ENCODE assay signal across 23 cellular contexts in genomic region chr12:56434828-56435227, GRCh38. TPM values are rescaled to one million over a fixed set of nuclear protein-coding genes. Genes with fewer than 3 reads are reported as not detected.
DNase-seq lines count a peak whose midpoint lies in the region; ATAC-seq, FAIRE-seq and TF ChIP-seq lines count a peak whose summit lies in the region.
"Had no signal": no experiment of that assay in that cellular context is flagged by ENCODE, and none has a peak within 500 bp of the region (broad histone marks: within the 10 kb centered on the region; RNA-seq: fewer than 3 reads in every experiment).

No MANE protein-coding gene starts in this region.

- H3K79me2 ChIP-seq in HepG2 (ENCODE audit: insufficient read depth, low read length) (peaks cover 21% of the 10 kb centered on the region), trophoblast cell (ENCODE audit: control insufficient read depth, insufficient read depth, low read length, poor library complexity) (no peaks in the 10 kb centered on the region)

- H3K4me2 ChIP-seq in HepG2 (ENCODE audit: low read depth, low read length) (no peak overlapping the region), trophoblast cell (ENCODE audit: low read length) (no peak overlapping the region)

- H3K36me3 Mint-ChIP-seq in WTC11 = peaks cover 29% of the 10 kb centered on the region

- H3K9ac ChIP-seq in HepG2 (ENCODE audit: insufficient read depth, low read depth, low read length) = no peak overlapping the region
- H3K9ac ChIP-seq in trophoblast cell (ENCODE audit: low read length) = no peak overlapping the region
- H3K9ac ChIP-seq: GM23248 had no signal

- H3K27me3 ChIP-seq in right lobe of liver (no peaks in the 10 kb centered on the region), HepG2 (ENCODE audit: control insufficient read depth in 1 of 2, insufficient read depth in 2 of 2, low read length in 2 of 2) (no peaks in the 10 kb centered on the region), trophoblast cell (ENCODE audit: insufficient read depth, low read length) (no peaks in the 10 kb centered on the region), gastrocnemius medialis (no peaks in the 10 kb centered on the region), pancreas (no peaks in the 10 kb centered on the region)

- H3K4me3 Mint-ChIP-seq in WTC11 = no peak overlapping the region
- H3K4me3 Mint-ChIP-seq: CD4-positive, alpha-beta T cell had no signal

- H3K4me3 ChIP-seq in right lobe of liver (no peak overlapping the region), HepG2 (replicated peaks in 1 of 3; ENCODE audit: insufficient read depth in 1 of 3, low read depth in 2 of 3, low read length in 3 of 3) (no peak overlapping the region), trophoblast cell (ENCODE audit: low read depth, low read length) (no peak overlapping the region), gastrocnemius medialis (no peak overlapping the region), pancreas (no peak overlapping the region)
- H3K4me3 ChIP-seq: GM23248 had no signal

- ATAC-seq in right lobe of liver = peak; percentile 16 to 56 (median 26)
- no peak for ATAC-seq in HepG2
- ATAC-seq in WTC11 = no peak
- ATAC-seq in left lobe of liver = peak; percentile 83
- no peak for ATAC-seq in gastrocnemius medialis
- ATAC-seq in pancreas = no peak
- ATAC-seq: HCT116 had no signal

- H2BK120ac ChIP-seq in trophoblast cell (ENCODE audit: insufficient read depth, low read length, poor library complexity) = no peak overlapping the region

- no peak for TF ChIP-seq POLR2A in right lobe of liver (IDR thresholded peaks at IDR 0.05)
- no peak for TF ChIP-seq POLR2A in HepG2 (IDR thresholded peaks at IDR 0.05; ENCODE audit: insufficient read depth in 1 of 2, low read depth in 2 of 2, low read length in 2 of 2)
- no peak for TF ChIP-seq POLR2A in gastrocnemius medialis (IDR thresholded peaks at IDR 0.05)

- no peak for TF ChIP-seq RAD21 in HepG2 (CRISPR knock-in tag; IDR thresholded peaks at IDR 0.05)

- POLR2A ChIA-PET in HepG2 (lab: Yijun Ruan, JAX) = interaction anchor here (1.0 kb wide), 1 partner anchor 72 kb away, joined by 6 read pairs; the partner anchor contains the start of gene APOF
- POLR2A ChIA-PET in WTC11 (lab: Charles Lee) = no interaction called here
- POLR2A ChIA-PET in HEK293T (lab: Yijun Ruan, JAX) = interaction anchor here (1.8 kb wide), 1 partner anchor 14 kb away, joined by 8 read pairs; the partner anchor contains the start of gene TIMELESS

- H3K27ac Mint-ChIP-seq in WTC11 = peak overlapping the region; percentile 84
- H3K27ac Mint-ChIP-seq: CD4-positive, alpha-beta T cell had no signal

- H4K20me1 ChIP-seq in HepG2 (ENCODE audit: insufficient read depth, low read length) = no peaks in the 10 kb centered on the region

- no peak overlapping the region for H2BK12ac ChIP-seq in trophoblast cell (ENCODE audit: low read length)

- H2AFZ ChIP-seq in HepG2 (ENCODE audit: low read length) = no peak overlapping the region
- H2AFZ ChIP-seq in trophoblast cell (ENCODE audit: insufficient read depth, low read length, poor library complexity) = no peak overlapping the region
- H2AFZ ChIP-seq: GM23248 had no signal

- peaks cover 9% of the 10 kb centered on the region for H3K4me1 Mint-ChIP-seq in WTC11

- H3K9me3 Mint-ChIP-seq in WTC11 = peaks cover 3% of the 10 kb centered on the region; the same call in 1 of the 2 replicates
- H3K9me3 Mint-ChIP-seq: CD4-positive, alpha-beta T cell had no signal

- peaks cover 0 to 3% (median 1%) of the 10 kb centered on the region in 4 donors for H3K36me3 ChIP-seq in right lobe of liver
- H3K36me3 ChIP-seq in HepG2 (replicated peaks in 1 of 2; ENCODE audit: control insufficient read depth in 1 of 2, insufficient read depth in 2 of 2, low read length in 2 of 2) = peaks cover 6 to 33% of the 10 kb centered on the region in 2 experiments; a peak in 4 of 5 replicates
- H3K36me3 ChIP-seq in trophoblast cell (ENCODE audit: control insufficient read depth in 1 of 2, insufficient read depth in 2 of 2, low read length in 2 of 2) = peaks cover 13 to 24% of the 10 kb centered on the region in 2 experiments
- no peaks in the 10 kb centered on the region for H3K36me3 ChIP-seq in gastrocnemius medialis
- H3K36me3 ChIP-seq in pancreas = no peaks in the 10 kb centered on the region

- in situ Hi-C loops in HepG2 (cut with HindIII; ENCODE audit: extremely low pct_ligation_motif_present, low pct_unique_long_range_greater_than_20kb) = no loop called here
- in situ Hi-C loops in gastrocnemius medialis (cut with MboI; ENCODE audit: low sequenced_read_pairs in 4 of 4) = no loop called here

- H3K27ac ChIP-seq in right lobe of liver (no peak overlapping the region), HepG2 (ENCODE audit: extremely low read length, insufficient read depth, low read length) (no peak overlapping the region), trophoblast cell (ENCODE audit: low read depth, low read length) (no peak overlapping the region), gastrocnemius medialis (no peak overlapping the region), pancreas (no peak overlapping the region)
- H3K27ac ChIP-seq: C4-2B, GM23248 had no signal

- no peak overlapping the region for H2BK5ac ChIP-seq in trophoblast cell (ENCODE audit: low read depth, low read length, poor library complexity)

- peak overlapping the region; percentile 4 for H4K91ac ChIP-seq in trophoblast cell (ENCODE audit: low read depth, low read length)

- H3K27me3 Mint-ChIP-seq in WTC11 (ENCODE audit: low read depth) = no peaks in the 10 kb centered on the region
- H3K27me3 Mint-ChIP-seq: CD4-positive, alpha-beta T cell had no signal

- no peak overlapping the region for H4K12ac ChIP-seq in trophoblast cell (ENCODE audit: low read depth, low read length)

- H3K4ac ChIP-seq in trophoblast cell (ENCODE audit: low read depth, low read length) = no peak overlapping the region

- intact Hi-C loops in right lobe of liver (cut with DNase I) (no loop called here), HepG2 (cut with micrococcal nuclease; ENCODE audit: unreplicated experiment) (no loop called here), gastrocnemius medialis (cut with DNase I; ENCODE audit: low total_unique reads) (no loop called here), pancreas (cut with DNase I) (loop anchor here in 1 of 3 donors (10.0 kb wide), 1 partner anchor 70 kb away; the partner anchor contains the start of genes APOF and STAT2)

- DNase-seq in right lobe of liver (no peak), HepG2 (ENCODE audit: low spot score) (no peak), WTC11 (ENCODE audit: low spot score) (no peak), left lobe of liver (ENCODE audit: low spot score) (no peak), trophoblast cell (no peak), HEK293T (ENCODE audit: extremely low spot score) (no peak), gastrocnemius medialis (no peak), pancreas (no peak)
- DNase-seq: ACHN; AML-193; Caco-2; CD4-positive, alpha-beta T cell; DMS153; DMS79; GDM1; GM23248 had no signal

- H2AK5ac ChIP-seq in trophoblast cell (ENCODE audit: low read length) = no peak overlapping the region

- TF ChIP-seq EP300 in HepG2 (IDR thresholded peaks at IDR 0.05; ENCODE audit: low read depth in 2 of 2, low read length in 2 of 2) (no peak), HepG2 (CRISPR knock-in tag; IDR thresholded peaks at IDR 0.05; ENCODE audit: borderline replicate concordance) (no peak)

- H3K18ac ChIP-seq in trophoblast cell (ENCODE audit: low read length) = no peak overlapping the region

- no peaks in the 10 kb centered on the region for H3K79me1 ChIP-seq in trophoblast cell (ENCODE audit: low read length)

- WGBS in right lobe of liver (ENCODE audit: insufficient coverage, low coverage, low lambda C conversion rate, missing lambda C conversion rate) = 59% methylated on average over 5 of the region's 6 CpGs
- 95% methylated on average over 6 of the region's 6 CpGs for WGBS in HepG2 (ENCODE audit: low lambda C conversion rate)
- WGBS in trophoblast cell (ENCODE audit: extremely low coverage, insufficient coverage, insufficient read length) = no CpG with 5 or more reads among the region's 6 CpGs
- 90 to 92% methylated on average over 6 of the region's 6 CpGs for WGBS in pancreas, 2 donors

- BruUV-seq in HepG2 (replicated peaks; lab: Mats Ljungman, UMichigan) = no TSS peak

- H3K14ac ChIP-seq in trophoblast cell (ENCODE audit: low read length) = no peak overlapping the region

- CTCF ChIA-PET in HepG2 (lab: Yijun Ruan, JAX; ENCODE audit: low intra/inter-chr PET ratio, low total read pairs) = no interaction called here
- CTCF ChIA-PET in WTC11 (lab: Charles Lee) = interaction anchor here (1.4 to 1.6 kb wide), 2 partner anchors 29 to 119 kb away, joined by 6 read pairs; partner anchors contain the start of gene CNPY2
- CTCF ChIA-PET in HEK293T (lab: Yijun Ruan, JAX) = no interaction called here

- no peaks in the 10 kb centered on the region for H3K9me3 ChIP-seq in right lobe of liver
- H3K9me3 ChIP-seq in HepG2 (ENCODE audit: low read length) = no peaks in the 10 kb centered on the region
- H3K9me3 ChIP-seq in trophoblast cell (ENCODE audit: insufficient read depth, low read depth, low read length) = no peaks in the 10 kb centered on the region
- no peaks in the 10 kb centered on the region for H3K9me3 ChIP-seq in gastrocnemius medialis
- no peaks in the 10 kb centered on the region for H3K9me3 ChIP-seq in pancreas
- H3K9me3 ChIP-seq: Caco-2 had no signal

- H3K4me1 ChIP-seq in right lobe of liver = no peaks in the 10 kb centered on the region
- no peaks in the 10 kb centered on the region for H3K4me1 ChIP-seq in HepG2 (ENCODE audit: insufficient read depth, low read length)
- H3K4me1 ChIP-seq in trophoblast cell (ENCODE audit: control insufficient read depth in 1 of 2, insufficient read depth in 2 of 2, low read length in 2 of 2) = no peaks in the 10 kb centered on the region
- H3K4me1 ChIP-seq in gastrocnemius medialis = no peaks in the 10 kb centered on the region
- H3K4me1 ChIP-seq in pancreas = no peaks in the 10 kb centered on the region
- H3K4me1 ChIP-seq: Caco-2 had no signal

- H4K8ac ChIP-seq in trophoblast cell (ENCODE audit: low read depth, low read length) = no peak overlapping the region

- TF ChIP-seq CTCF in right lobe of liver (IDR thresholded peaks at IDR 0.05) (no peak), HepG2 (CRISPR knock-in tag; IDR thresholded peaks at IDR 0.05) (no peak), WTC11 (IDR thresholded peaks at IDR 0.05) (no peak), gastrocnemius medialis (IDR thresholded peaks at IDR 0.05 in 4 of 5, conservative IDR thresholded peaks at IDR 0.05 in 1 of 5) (no peak), pancreas (IDR thresholded peaks at IDR 0.05) (no peak)

- H3K23ac ChIP-seq in trophoblast cell (ENCODE audit: low read length) = no peak overlapping the region

- FAIRE-seq in HepG2 (lab: Jason Lieb, UNC) (no peak), pancreas (lab: Jason Lieb, UNC) (no peak)
- FAIRE-seq: A204.1, GM12892, GM18507, H54 had no signal

RNA-seq across cellular contexts. Expression of gene TIMELESS, which starts 14.4 kb away (rescaled TPM):
- 10 to 100 TPM in 2 of 6 experiments, 1 to 10 TPM in 4; 8.0 to 10.8 (median 9.1) TPM for total RNA-seq in right lobe of liver
- 20.3 and 25.6 TPM in 2 replicates for total RNA-seq in HepG2 (2016; rRNA removed; fragmentation: Illumina TruSeq; extraction: Trizol)
- total RNA-seq in HepG2 (2016; cell fraction: cytosol; rRNA removed; fragmentation: Illumina TruSeq; extraction: Trizol; ENCODE audit: low read depth) = 3.8 TPM in 2 replicates
- 22.4 and 23.9 TPM in 2 replicates for total RNA-seq in HepG2 (2016; cell fraction: insoluble cytoplasmic fraction; rRNA removed; fragmentation: Illumina TruSeq; extraction: Trizol)
- total RNA-seq in HepG2 (2016; cell fraction: membrane; rRNA removed; fragmentation: Illumina TruSeq; extraction: Trizol) = 10.3 and 10.5 TPM in 2 replicates
- total RNA-seq in HepG2 (2016; cell fraction: nucleus; rRNA removed; fragmentation: Illumina TruSeq; extraction: Trizol) = 25.1 and 27.2 TPM in 2 replicates
- polyA plus RNA-seq in HepG2 (2011; rRNA removed) = 3.7 and 4.0 TPM in 2 replicates
- 1.9 and 2.0 TPM in 2 replicates for polyA plus RNA-seq in HepG2 (2011; cell fraction: cytosol; rRNA removed)
- polyA plus RNA-seq in HepG2 (2011; cell fraction: nucleus; rRNA removed) = 23.5 and 24.6 TPM in 2 replicates
- 8.9 and 15.2 TPM in 2 replicates for polyA plus RNA-seq in HepG2 (2012)
- 1.4 and 1.5 TPM in 2 replicates for polyA plus RNA-seq in HepG2 (2016; cell fraction: cytosol; fragmentation: Illumina TruSeq; extraction: Trizol; ENCODE audit: low read depth)
- 29.1 and 31.1 TPM in 2 replicates for polyA plus RNA-seq in HepG2 (2016; cell fraction: insoluble cytoplasmic fraction; fragmentation: Illumina TruSeq; extraction: Trizol; ENCODE audit: low read depth)
- polyA plus RNA-seq in HepG2 (2016; cell fraction: membrane; fragmentation: Illumina TruSeq; extraction: Trizol; ENCODE audit: low read depth) = 5.1 and 6.2 TPM in 2 replicates
- 92.0 and 95.3 TPM in 2 replicates for polyA plus RNA-seq in HepG2 (2016; cell fraction: nucleus; fragmentation: Illumina TruSeq; extraction: Trizol; ENCODE audit: insufficient read depth, low read depth)
- 5.1 and 15.7 TPM in 2 replicates for polyA minus RNA-seq in HepG2 (2011; rRNA and poly(A)+ RNA removed; ENCODE audit: low replicate concordance)
- 3.0 and 3.3 TPM in 2 replicates for polyA minus RNA-seq in HepG2 (2011; cell fraction: cytosol; rRNA and poly(A)+ RNA removed)
- polyA minus RNA-seq in HepG2 (2011; cell fraction: nucleus; rRNA and poly(A)+ RNA removed) = 6.7 TPM in 2 replicates
- total RNA-seq in WTC11 (2021) = 60.9 to 67.1 TPM (median 64.9 TPM) in 3 replicates
- total RNA-seq in left lobe of liver = 8.6 TPM
- 22.6 and 24.0 TPM in 2 replicates for polyA plus RNA-seq in trophoblast cell (2013)
- total RNA-seq in gastrocnemius medialis = 1 to 10 TPM; 1.9 to 4.6 (median 2.5) TPM
- 1 to 10 TPM; 3.7 to 5.8 (median 4.5) TPM for total RNA-seq in pancreas
- polyA plus RNA-seq in pancreas = 1 to 10 TPM; 5.6 to 7.6 TPM

RNA-seq across cellular contexts. Expression of gene MIP, which starts 19.6 kb away (rescaled TPM):
- total RNA-seq in right lobe of liver (under 1 TPM in 5 of 6 experiments, not detected in 1; 0.42 to 0.91 (median 0.76) TPM), HepG2 (2016; rRNA removed; fragmentation: Illumina TruSeq; extraction: Trizol) (not detected in 2 replicates), WTC11 (2021) (not detected in 3 replicates), left lobe of liver (0.60 TPM), gastrocnemius medialis (not detected), pancreas (not detected)
- 0.18 and 0.51 TPM in 2 replicates for total RNA-seq in HepG2 (2016; cell fraction: cytosol; rRNA removed; fragmentation: Illumina TruSeq; extraction: Trizol; ENCODE audit: low read depth)
- total RNA-seq in HepG2 (2016; cell fraction: insoluble cytoplasmic fraction; rRNA removed; fragmentation: Illumina TruSeq; extraction: Trizol) = 0.19 TPM in 1 of 2 replicates, not detected in the other
- total RNA-seq in HepG2 (2016; cell fraction: membrane; rRNA removed; fragmentation: Illumina TruSeq; extraction: Trizol) = not detected in 2 replicates
- total RNA-seq in HepG2 (2016; cell fraction: nucleus; rRNA removed; fragmentation: Illumina TruSeq; extraction: Trizol) = not detected in 2 replicates
- polyA plus RNA-seq in HepG2 (2011; rRNA removed) (0.14 TPM in 1 of 2 replicates, not detected in the other), pancreas (not detected)
- not detected in 2 replicates for polyA plus RNA-seq in HepG2 (2011; cell fraction: cytosol; rRNA removed)
- polyA plus RNA-seq in HepG2 (2011; cell fraction: nucleus; rRNA removed) = not detected in 2 replicates
- 0.16 TPM in 1 of 2 replicates, not detected in the other for polyA plus RNA-seq in HepG2 (2012)
- not detected in 2 replicates for polyA plus RNA-seq in HepG2 (2016; cell fraction: cytosol; fragmentation: Illumina TruSeq; extraction: Trizol; ENCODE audit: low read depth)
- polyA plus RNA-seq in HepG2 (2016; cell fraction: insoluble cytoplasmic fraction; fragmentation: Illumina TruSeq; extraction: Trizol; ENCODE audit: low read depth) = not detected in 2 replicates
- polyA plus RNA-seq in HepG2 (2016; cell fraction: membrane; fragmentation: Illumina TruSeq; extraction: Trizol; ENCODE audit: low read depth) = not detected in 2 replicates
- polyA plus RNA-seq in HepG2 (2016; cell fraction: nucleus; fragmentation: Illumina TruSeq; extraction: Trizol; ENCODE audit: insufficient read depth, low read depth) = not detected in 2 replicates
- polyA minus RNA-seq in HepG2 (2011; rRNA and poly(A)+ RNA removed; ENCODE audit: low replicate concordance) = 0.16 TPM in 2 replicates
- polyA minus RNA-seq in HepG2 (2011; cell fraction: cytosol; rRNA and poly(A)+ RNA removed) = not detected in 2 replicates
- not detected in 2 replicates for polyA minus RNA-seq in HepG2 (2011; cell fraction: nucleus; rRNA and poly(A)+ RNA removed)
- polyA plus RNA-seq in trophoblast cell (2013) = 0.16 TPM in 1 of 2 replicates, not detected in the other
- total RNA-seq: Caco-2; CD4-positive, alpha-beta T cell; Daoy; GM23248 had no signal
- polyA plus RNA-seq: GM23248 had no signal

RNA-seq across cellular contexts. Expression of gene SPRYD4, which starts 33.5 kb away (rescaled TPM):
- total RNA-seq in right lobe of liver = 10 to 100 TPM in 1 of 6 experiments, 1 to 10 TPM in 5; 4.7 to 11.1 (median 7.8) TPM
- total RNA-seq in HepG2 (2016; rRNA removed; fragmentation: Illumina TruSeq; extraction: Trizol) = 4.1 and 4.5 TPM in 2 replicates
- 0.40 and 0.53 TPM in 2 replicates for total RNA-seq in HepG2 (2016; cell fraction: cytosol; rRNA removed; fragmentation: Illumina TruSeq; extraction: Trizol; ENCODE audit: low read depth)
- 4.3 and 4.5 TPM in 2 replicates for total RNA-seq in HepG2 (2016; cell fraction: insoluble cytoplasmic fraction; rRNA removed; fragmentation: Illumina TruSeq; extraction: Trizol)
- total RNA-seq in HepG2 (2016; cell fraction: membrane; rRNA removed; fragmentation: Illumina TruSeq; extraction: Trizol) = 1.3 and 1.5 TPM in 2 replicates
- total RNA-seq in HepG2 (2016; cell fraction: nucleus; rRNA removed; fragmentation: Illumina TruSeq; extraction: Trizol) = 4.3 and 5.1 TPM in 2 replicates
- 3.6 and 3.9 TPM in 2 replicates for polyA plus RNA-seq in HepG2 (2011; rRNA removed)
- 3.0 and 3.4 TPM in 2 replicates for polyA plus RNA-seq in HepG2 (2011; cell fraction: cytosol; rRNA removed)
- 4.2 and 4.7 TPM in 2 replicates for polyA plus RNA-seq in HepG2 (2011; cell fraction: nucleus; rRNA removed)
- polyA plus RNA-seq in HepG2 (2012) = 1.8 and 2.7 TPM in 2 replicates
- 0.42 and 0.51 TPM in 2 replicates for polyA plus RNA-seq in HepG2 (2016; cell fraction: cytosol; fragmentation: Illumina TruSeq; extraction: Trizol; ENCODE audit: low read depth)
- polyA plus RNA-seq in HepG2 (2016; cell fraction: insoluble cytoplasmic fraction; fragmentation: Illumina TruSeq; extraction: Trizol; ENCODE audit: low read depth) = 3.8 and 4.3 TPM in 2 replicates
- 0.98 and 1.1 TPM in 2 replicates for polyA plus RNA-seq in HepG2 (2016; cell fraction: membrane; fragmentation: Illumina TruSeq; extraction: Trizol; ENCODE audit: low read depth)
- polyA plus RNA-seq in HepG2 (2016; cell fraction: nucleus; fragmentation: Illumina TruSeq; extraction: Trizol; ENCODE audit: insufficient read depth, low read depth) = 4.8 and 5.3 TPM in 2 replicates
- 6.6 and 11.2 TPM in 2 replicates for polyA minus RNA-seq in HepG2 (2011; rRNA and poly(A)+ RNA removed; ENCODE audit: low replicate concordance)
- 1.2 and 1.5 TPM in 2 replicates for polyA minus RNA-seq in HepG2 (2011; cell fraction: cytosol; rRNA and poly(A)+ RNA removed)
- 8.0 and 8.8 TPM in 2 replicates for polyA minus RNA-seq in HepG2 (2011; cell fraction: nucleus; rRNA and poly(A)+ RNA removed)
- total RNA-seq in WTC11 (2021) = 2.8 to 4.2 TPM (median 3.1 TPM) in 3 replicates
- 9.4 TPM for total RNA-seq in left lobe of liver
- 0.94 and 1.0 TPM in 2 replicates for polyA plus RNA-seq in trophoblast cell (2013)
- total RNA-seq in gastrocnemius medialis = 1 to 10 TPM; 1.6 to 4.7 (median 2.9) TPM
- total RNA-seq in pancreas = 1 to 10 TPM; 1.5 to 2.9 (median 1.9) TPM
- 1 to 10 TPM; 2.1 to 2.3 TPM for polyA plus RNA-seq in pancreas

RNA-seq across cellular contexts. Expression of gene GLS2, which starts 53.1 kb away (rescaled TPM):
- total RNA-seq in right lobe of liver = 100 to 1,000 TPM in 2 of 6 experiments, 10 to 100 TPM in 4; 37.2 to 267 (median 72.7) TPM
- total RNA-seq in HepG2 (2016; rRNA removed; fragmentation: Illumina TruSeq; extraction: Trizol) = 12.2 and 14.0 TPM in 2 replicates
- total RNA-seq in HepG2 (2016; cell fraction: cytosol; rRNA removed; fragmentation: Illumina TruSeq; extraction: Trizol; ENCODE audit: low read depth) = 5.1 and 6.0 TPM in 2 replicates
- total RNA-seq in HepG2 (2016; cell fraction: insoluble cytoplasmic fraction; rRNA removed; fragmentation: Illumina TruSeq; extraction: Trizol) = 12.0 and 13.5 TPM in 2 replicates
- total RNA-seq in HepG2 (2016; cell fraction: membrane; rRNA removed; fragmentation: Illumina TruSeq; extraction: Trizol) = 8.3 and 10.5 TPM in 2 replicates
- 9.2 and 10.3 TPM in 2 replicates for total RNA-seq in HepG2 (2016; cell fraction: nucleus; rRNA removed; fragmentation: Illumina TruSeq; extraction: Trizol)
- 8.5 and 8.6 TPM in 2 replicates for polyA plus RNA-seq in HepG2 (2011; rRNA removed)
- 5.0 and 6.0 TPM in 2 replicates for polyA plus RNA-seq in HepG2 (2011; cell fraction: cytosol; rRNA removed)
- polyA plus RNA-seq in HepG2 (2011; cell fraction: nucleus; rRNA removed) = 30.0 and 30.9 TPM in 2 replicates
- polyA plus RNA-seq in HepG2 (2012) = 4.3 and 6.2 TPM in 2 replicates
- 3.4 and 4.7 TPM in 2 replicates for polyA plus RNA-seq in HepG2 (2016; cell fraction: cytosol; fragmentation: Illumina TruSeq; extraction: Trizol; ENCODE audit: low read depth)
- polyA plus RNA-seq in HepG2 (2016; cell fraction: insoluble cytoplasmic fraction; fragmentation: Illumina TruSeq; extraction: Trizol; ENCODE audit: low read depth) = 11.3 and 13.3 TPM in 2 replicates
- polyA plus RNA-seq in HepG2 (2016; cell fraction: membrane; fragmentation: Illumina TruSeq; extraction: Trizol; ENCODE audit: low read depth) = 5.6 and 7.1 TPM in 2 replicates
- 16.2 and 18.9 TPM in 2 replicates for polyA plus RNA-seq in HepG2 (2016; cell fraction: nucleus; fragmentation: Illumina TruSeq; extraction: Trizol; ENCODE audit: insufficient read depth, low read depth)
- 11.4 TPM in 1 of 2 replicates, not detected in the other for polyA minus RNA-seq in HepG2 (2011; rRNA and poly(A)+ RNA removed; ENCODE audit: low replicate concordance)
- 3.5 and 5.0 TPM in 2 replicates for polyA minus RNA-seq in HepG2 (2011; cell fraction: cytosol; rRNA and poly(A)+ RNA removed)
- 3.7 and 7.3 TPM in 2 replicates for polyA minus RNA-seq in HepG2 (2011; cell fraction: nucleus; rRNA and poly(A)+ RNA removed)
- total RNA-seq in WTC11 (2021) = 14.8 to 17.2 TPM (median 15.9 TPM) in 3 replicates
- total RNA-seq in left lobe of liver = 251 TPM
- 0.19 and 0.25 TPM in 2 replicates for polyA plus RNA-seq in trophoblast cell (2013)
- total RNA-seq in gastrocnemius medialis = 1 to 10 TPM in 1 of 4 donors, under 1 TPM in 1, not detected in 2; 0.53 to 1.9 TPM
- total RNA-seq in pancreas = 10 to 100 TPM; 14.6 to 49.1 (median 31.0) TPM
- 10 to 100 TPM; 33.6 to 35.5 TPM for polyA plus RNA-seq in pancreas
- total RNA-seq: GM23248 had no signal
- polyA plus RNA-seq: GM23248 had no signal

Comparison
In these comparisons a context has a peak if more than half of its experiments do, and no peak if none do; other contexts are left out.
1. ATAC-seq: peak in right lobe of liver (4 of 4) and left lobe of liver (single experiment); none in HepG2 (single experiment), WTC11 (single experiment), gastrocnemius medialis (0 of 2) and pancreas (0 of 4).